1 cellular context compared by ENCODE assay signal in the genomic region with DNA sequence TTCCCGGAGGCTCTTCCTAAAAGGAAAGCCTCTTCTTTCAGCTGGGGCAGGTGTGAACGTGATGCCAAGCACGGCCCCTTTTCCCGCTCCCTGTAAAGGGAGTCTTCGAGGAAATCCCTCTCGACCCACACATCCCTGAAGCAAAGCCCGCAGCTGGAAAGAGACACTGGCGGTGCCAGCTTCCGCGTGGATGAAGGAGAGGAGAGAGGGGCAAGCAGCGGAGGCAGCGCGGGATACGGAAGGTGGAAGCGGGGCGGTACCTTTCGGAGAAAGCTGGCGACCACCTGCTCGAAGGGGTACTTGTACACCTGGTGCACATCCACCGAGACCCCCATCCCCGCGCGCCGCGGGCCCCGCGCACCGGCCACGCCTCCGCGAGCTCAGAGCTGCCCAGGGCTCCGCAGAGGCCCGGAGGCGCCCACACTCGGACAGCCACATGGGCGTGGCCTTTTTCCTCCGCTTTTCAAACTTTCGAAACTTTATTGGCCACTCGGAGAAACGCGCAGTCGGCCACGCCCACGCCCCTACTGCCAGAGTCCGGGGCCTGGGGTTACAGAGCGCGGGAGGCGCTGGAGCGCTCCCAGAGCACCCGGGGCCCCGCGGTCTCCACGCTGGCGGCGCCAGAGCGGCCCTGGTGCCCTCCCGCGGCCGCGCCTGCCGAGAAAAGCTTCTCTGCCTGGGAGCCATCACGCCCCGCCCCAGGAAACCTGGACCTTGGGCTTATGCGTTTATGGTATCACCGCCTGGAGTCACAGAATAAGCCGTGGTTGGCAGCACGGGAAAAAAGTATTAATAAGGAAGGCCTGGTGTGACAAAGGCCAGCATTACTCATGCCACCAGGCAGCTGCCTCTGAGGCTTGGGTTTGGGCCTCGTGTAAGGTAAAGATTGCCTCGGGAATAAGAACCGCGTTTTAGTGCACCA.
TF ChIP-seq lines count a peak whose summit lies in the region.

Gene PRELID2 (minus strand): TSS at position 426 of the 922 bp plus-strand sequence. CDS start 91 bp downstream, at position 335.

TF ChIP-seq in HEK293, 187 proteins besides CTCF, POLR2A, EP300 and RAD21 (continued from another document and continues in another):
- TF ChIP-seq, protein P1, sequence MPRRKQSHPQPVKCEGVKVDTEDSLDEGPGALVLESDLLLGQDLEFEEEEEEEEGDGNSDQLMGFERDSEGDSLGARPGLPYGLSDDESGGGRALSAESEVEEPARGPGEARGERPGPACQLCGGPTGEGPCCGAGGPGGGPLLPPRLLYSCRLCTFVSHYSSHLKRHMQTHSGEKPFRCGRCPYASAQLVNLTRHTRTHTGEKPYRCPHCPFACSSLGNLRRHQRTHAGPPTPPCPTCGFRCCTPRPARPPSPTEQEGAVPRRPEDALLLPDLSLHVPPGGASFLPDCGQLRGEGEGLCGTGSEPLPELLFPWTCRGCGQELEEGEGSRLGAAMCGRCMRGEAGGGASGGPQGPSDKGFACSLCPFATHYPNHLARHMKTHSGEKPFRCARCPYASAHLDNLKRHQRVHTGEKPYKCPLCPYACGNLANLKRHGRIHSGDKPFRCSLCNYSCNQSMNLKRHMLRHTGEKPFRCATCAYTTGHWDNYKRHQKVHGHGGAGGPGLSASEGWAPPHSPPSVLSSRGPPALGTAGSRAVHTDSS (tag by site-specific recombination; IDR thresholded peaks at IDR 0.05) = no peak
- TF ChIP-seq ZSCAN16 (tag by site-specific recombination; IDR thresholded peaks at IDR 0.05) (peak; percentile 27; the same call in 1 of the 2 replicates), ZNF521 (tag by site-specific recombination; IDR thresholded peaks at IDR 0.05) (no peak), ZNF394 (tag by site-specific recombination; IDR thresholded peaks at IDR 0.05; ENCODE audit: borderline replicate concordance) (peak; percentile 71; the same call in 1 of the 2 replicates), ZNF19 (tag by site-specific recombination; IDR thresholded peaks at IDR 0.05; ENCODE audit: low read depth) (no peak), ZFP3 (tag by site-specific recombination; IDR thresholded peaks at IDR 0.05; ENCODE audit: low read depth) (no peak), ZNF670 (tag by site-specific recombination; IDR thresholded peaks at IDR 0.05; ENCODE audit: low read depth) (no peak), ZNF549 (tag by site-specific recombination; IDR thresholded peaks at IDR 0.05) (no peak), ZNF624 (tag by site-specific recombination; IDR thresholded peaks at IDR 0.05) (no peak), ZNF274 (IDR thresholded peaks at IDR 0.05; ENCODE audit: low read length) (no peak), ZNF274 (tag by site-specific recombination; IDR thresholded peaks at IDR 0.05; ENCODE audit: borderline replicate concordance) (no peak), ZNF596 (tag by site-specific recombination; IDR thresholded peaks at IDR 0.05) (no peak), SETDB1 (IDR thresholded peaks at IDR 0.05; ENCODE audit: insufficient read length, low read length) (no peak), ZBTB7A (tag by site-specific recombination; IDR thresholded peaks at IDR 0.05; ENCODE audit: low read depth) (no peak), ZBTB49 (tag by site-specific recombination; IDR thresholded peaks at IDR 0.05; ENCODE audit: low read depth) (no peak), ZNF585B (tag by site-specific recombination; IDR thresholded peaks at IDR 0.05) (no peak), ZNF433 (tag by site-specific recombination; IDR thresholded peaks at IDR 0.05; ENCODE audit: low read depth) (no peak), ZNF791 (tag by site-specific recombination; IDR thresholded peaks at IDR 0.05) (no peak), ZNF404 (tag by site-specific recombination; IDR thresholded peaks at IDR 0.05) (no peak), ZNF26 (tag by site-specific recombination; IDR thresholded peaks at IDR 0.05) (no peak), ZNF157 (tag by site-specific recombination; IDR thresholded peaks at IDR 0.05) (no peak), YY2 (tag by site-specific recombination; IDR thresholded peaks at IDR 0.05) (no peak), ZFP69B (tag by site-specific recombination; IDR thresholded peaks at IDR 0.05) (0 out of 2 replicates have a peak, but pooled peaks have one; percentile 12), KLF16 (tag by site-specific recombination; IDR thresholded peaks at IDR 0.05) (peak; percentile 92; the same call in 1 of the 2 replicates), ZNF776 (tag by site-specific recombination; IDR thresholded peaks at IDR 0.05; ENCODE audit: borderline replicate concordance) (no peak), ZNF843 (tag by site-specific recombination; IDR thresholded peaks at IDR 0.05) (0 out of 2 replicates have a peak, but pooled peaks have one; percentile 19), ZNF146 (tag by site-specific recombination; IDR thresholded peaks at IDR 0.05) (no peak), GLI2 (tag by site-specific recombination; IDR thresholded peaks at IDR 0.05; ENCODE audit: borderline replicate concordance, low read depth) (no peak; the same call in 1 of the 2 replicates), ZNF248 (tag by site-specific recombination; IDR thresholded peaks at IDR 0.05) (no peak), ZNF837 (tag by site-specific recombination; IDR thresholded peaks at IDR 0.05) (no peak), ZNF571 (tag by site-specific recombination; IDR thresholded peaks at IDR 0.05) (no peak), OSR2 (tag by site-specific recombination; IDR thresholded peaks at IDR 0.05) (no peak), INSM2 (tag by site-specific recombination; IDR thresholded peaks at IDR 0.05) (0 out of 2 replicates have a peak, but pooled peaks have one; percentile 22), ZNF266 (tag by site-specific recombination; IDR thresholded peaks at IDR 0.05; ENCODE audit: low read depth) (no peak), ZNF114 (tag by site-specific recombination; IDR thresholded peaks at IDR 0.05) (no peak), ZNF174 (tag by site-specific recombination; IDR thresholded peaks at IDR 0.05) (no peak), YY1 (tag by site-specific recombination; IDR thresholded peaks at IDR 0.05) (peak; percentile 31; the same call in 1 of the 2 replicates), ZBTB17 (tag by site-specific recombination; IDR thresholded peaks at IDR 0.05) (peak; percentile 92), ZNF555 (tag by site-specific recombination; conservative IDR thresholded peaks at IDR 0.05) (no peak), ZNF530 (tag by site-specific recombination; IDR thresholded peaks at IDR 0.05; ENCODE audit: low read depth) (no peak), ZBTB10 (tag by site-specific recombination; IDR thresholded peaks at IDR 0.05) (peak; percentile 37; the same call in 1 of the 2 replicates), ZNF366 (tag by site-specific recombination; conservative IDR thresholded peaks at IDR 0.05) (peak; percentile 78), ZNF623 (tag by site-specific recombination; IDR thresholded peaks at IDR 0.05) (no peak), PRDM1 (tag by site-specific recombination; IDR thresholded peaks at IDR 0.05) (peak; percentile 61)
- TF ChIP-seq, protein P2, sequence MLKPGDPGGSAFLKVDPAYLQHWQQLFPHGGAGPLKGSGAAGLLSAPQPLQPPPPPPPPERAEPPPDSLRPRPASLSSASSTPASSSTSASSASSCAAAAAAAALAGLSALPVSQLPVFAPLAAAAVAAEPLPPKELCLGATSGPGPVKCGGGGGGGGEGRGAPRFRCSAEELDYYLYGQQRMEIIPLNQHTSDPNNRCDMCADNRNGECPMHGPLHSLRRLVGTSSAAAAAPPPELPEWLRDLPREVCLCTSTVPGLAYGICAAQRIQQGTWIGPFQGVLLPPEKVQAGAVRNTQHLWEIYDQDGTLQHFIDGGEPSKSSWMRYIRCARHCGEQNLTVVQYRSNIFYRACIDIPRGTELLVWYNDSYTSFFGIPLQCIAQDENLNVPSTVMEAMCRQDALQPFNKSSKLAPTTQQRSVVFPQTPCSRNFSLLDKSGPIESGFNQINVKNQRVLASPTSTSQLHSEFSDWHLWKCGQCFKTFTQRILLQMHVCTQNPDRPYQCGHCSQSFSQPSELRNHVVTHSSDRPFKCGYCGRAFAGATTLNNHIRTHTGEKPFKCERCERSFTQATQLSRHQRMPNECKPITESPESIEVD (tag by site-specific recombination; IDR thresholded peaks at IDR 0.05) = no peak
- TF ChIP-seq, protein P3, sequence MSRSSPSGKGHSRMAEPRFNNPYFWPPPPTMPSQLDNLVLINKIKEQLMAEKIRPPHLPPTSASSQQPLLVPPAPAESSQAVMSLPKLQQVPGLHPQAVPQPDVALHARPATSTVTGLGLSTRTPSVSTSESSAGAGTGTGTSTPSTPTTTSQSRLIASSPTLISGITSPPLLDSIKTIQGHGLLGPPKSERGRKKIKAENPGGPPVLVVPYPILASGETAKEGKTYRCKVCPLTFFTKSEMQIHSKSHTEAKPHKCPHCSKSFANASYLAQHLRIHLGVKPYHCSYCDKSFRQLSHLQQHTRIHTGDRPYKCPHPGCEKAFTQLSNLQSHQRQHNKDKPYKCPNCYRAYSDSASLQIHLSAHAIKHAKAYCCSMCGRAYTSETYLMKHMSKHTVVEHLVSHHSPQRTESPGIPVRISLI (tag by site-specific recombination; IDR thresholded peaks at IDR 0.05) = peak; percentile 42
- TF ChIP-seq, protein P4, sequence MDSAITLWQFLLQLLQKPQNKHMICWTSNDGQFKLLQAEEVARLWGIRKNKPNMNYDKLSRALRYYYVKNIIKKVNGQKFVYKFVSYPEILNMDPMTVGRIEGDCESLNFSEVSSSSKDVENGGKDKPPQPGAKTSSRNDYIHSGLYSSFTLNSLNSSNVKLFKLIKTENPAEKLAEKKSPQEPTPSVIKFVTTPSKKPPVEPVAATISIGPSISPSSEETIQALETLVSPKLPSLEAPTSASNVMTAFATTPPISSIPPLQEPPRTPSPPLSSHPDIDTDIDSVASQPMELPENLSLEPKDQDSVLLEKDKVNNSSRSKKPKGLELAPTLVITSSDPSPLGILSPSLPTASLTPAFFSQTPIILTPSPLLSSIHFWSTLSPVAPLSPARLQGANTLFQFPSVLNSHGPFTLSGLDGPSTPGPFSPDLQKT (IDR thresholded peaks at IDR 0.05; ENCODE audit: borderline replicate concordance, low read depth, low read length) = no peak
- TF ChIP-seq, protein P5, sequence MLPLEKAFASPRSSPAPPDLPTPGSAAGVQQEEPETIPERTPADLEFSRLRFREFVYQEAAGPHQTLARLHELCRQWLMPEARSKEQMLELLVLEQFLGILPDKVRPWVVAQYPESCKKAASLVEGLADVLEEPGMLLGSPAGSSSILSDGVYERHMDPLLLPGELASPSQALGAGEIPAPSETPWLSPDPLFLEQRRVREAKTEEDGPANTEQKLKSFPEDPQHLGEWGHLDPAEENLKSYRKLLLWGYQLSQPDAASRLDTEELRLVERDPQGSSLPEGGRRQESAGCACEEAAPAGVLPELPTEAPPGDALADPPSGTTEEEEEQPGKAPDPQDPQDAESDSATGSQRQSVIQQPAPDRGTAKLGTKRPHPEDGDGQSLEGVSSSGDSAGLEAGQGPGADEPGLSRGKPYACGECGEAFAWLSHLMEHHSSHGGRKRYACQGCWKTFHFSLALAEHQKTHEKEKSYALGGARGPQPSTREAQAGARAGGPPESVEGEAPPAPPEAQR (tag by site-specific recombination; IDR thresholded peaks at IDR 0.05) = no peak
